ENCODE assay signal across 17 cellular contexts in genomic region chr5:132256086-132256782, GRCh38. TPM values are rescaled to one million over a fixed set of nuclear protein-coding genes. Genes with fewer than 3 reads are reported as not detected.
DNase-seq lines count a peak whose midpoint lies in the region; ATAC-seq and TF ChIP-seq lines count a peak whose summit lies in the region.
"Had no signal": no experiment of that assay in that cellular context is flagged by ENCODE, and none has a peak within 500 bp of the region (broad histone marks: within the 10 kb centered on the region; RNA-seq: fewer than 3 reads in every experiment).

No MANE protein-coding gene starts in this region.

- no peak overlapping the region for H3K27ac Mint-ChIP-seq in activated naive CD4-positive, alpha-beta T cell treated with anti-CD3 and anti-CD28 coated beads, Interleukin-2, amount 50 U/mL, for 24 hours
- H3K27ac Mint-ChIP-seq in activated naive CD4-positive, alpha-beta T cell treated with anti-CD3 and anti-CD28 coated beads, Interleukin-2, amount 10 ng/mL, durations not matched to agents 7 days and 5 days = no peak overlapping the region
- H3K27ac Mint-ChIP-seq in brain (peak overlapping the region in 4 of 5 experiments; percentile 18 to 68 (median 58)), naive B cell (peak overlapping the region in 1 of 6 donors; percentile 70)
- H3K27ac Mint-ChIP-seq: stimulated activated naive CD8-positive, alpha-beta T cell treated with anti-CD3 and anti-CD28 coated beads, Interleukin-15, amount 100 ng/mL, for 72 hours had no signal

- H3K4me1 ChIP-seq in upper lobe of right lung = peaks cover 23% of the 10 kb centered on the region

- ATAC-seq in naive B cell (ENCODE audit: low read depth in 2 of 2) (no peak), upper lobe of right lung (no peak), HG03565 (IDR thresholded peaks at IDR 0.05; ENCODE audit: unreplicated experiment) (no peak)
- ATAC-seq: stimulated activated naive CD8-positive, alpha-beta T cell treated with anti-CD3 and anti-CD28 coated beads, Interleukin-15, amount 100 ng/mL, for 72 hours had no signal

- no peak for DNase-seq in activated naive CD4-positive, alpha-beta T cell treated with anti-CD3 and anti-CD28 coated beads, Interleukin-2, amount 10 ng/mL, durations not matched to agents 7 days and 5 days
- DNase-seq in naive B cell = no peak
- peak; percentile 6 for DNase-seq in upper lobe of right lung
- DNase-seq in GDM1 (lab: John Stamatoyannopoulos, UW) = no peak
- no peak for DNase-seq in NCI-H2029 treated with DMSO at 0.1 percent for 48 hours (lab: John Stamatoyannopoulos, UW)
- DNase-seq: activated CD4-positive, CD25-positive, alpha-beta regulatory T cell; activated T-cell treated with anti-CD3 and anti-CD28 coated beads for 4 hours; foreskin fibroblast; left ventricle myocardium inferior; NCI-H446; Right ventricle myocardium superior; T-helper 2 cell had no signal

- H3K4me3 Mint-ChIP-seq in activated naive CD4-positive, alpha-beta T cell treated with anti-CD3 and anti-CD28 coated beads, Interleukin-2, amount 50 U/mL, for 24 hours = peak overlapping the region; percentile 57
- H3K4me3 Mint-ChIP-seq in activated naive CD4-positive, alpha-beta T cell treated with anti-CD3 and anti-CD28 coated beads, Interleukin-2, amount 10 ng/mL, durations not matched to agents 7 days and 5 days = no peak overlapping the region
- H3K4me3 Mint-ChIP-seq in brain = peak overlapping the region; percentile 46 to 77 (median 68)
- peak overlapping the region in 6 of 8 donors; percentile 30 to 84 (median 68) for H3K4me3 Mint-ChIP-seq in naive B cell
- H3K4me3 Mint-ChIP-seq: central memory CD8-positive, alpha-beta T cell had no signal

- no peaks in the 10 kb centered on the region for H3K9me3 ChIP-seq in upper lobe of right lung
- H3K9me3 ChIP-seq: left ventricle myocardium inferior had no signal

- peaks cover 7% of the 10 kb centered on the region for H3K27me3 ChIP-seq in upper lobe of right lung

- H3K4me3 ChIP-seq in upper lobe of right lung = no peak overlapping the region

- intact Hi-C loops in upper lobe of right lung (cut with DNase I) = no loop called here

- no peak for TF ChIP-seq CTCF in brain (conservative IDR thresholded peaks at IDR 0.05)
- no peak for TF ChIP-seq CTCF in upper lobe of right lung (IDR thresholded peaks at IDR 0.05)

- CTCF ChIA-PET in activated naive CD4-positive, alpha-beta T cell treated with anti-CD3 and anti-CD28 coated beads, Interleukin-2, amount 10 ng/mL, durations not matched to agents 7 days and 5 days (lab: Charles Lee) = interaction anchor here (1.0 to 2.6 kb wide), 3 partner anchors 16 to 111 kb away, joined by 3 to 6 read pairs (median 5); no protein-coding TSS in a partner anchor

- H3K36me3 Mint-ChIP-seq in activated naive CD4-positive, alpha-beta T cell treated with anti-CD3 and anti-CD28 coated beads, Interleukin-2, amount 50 U/mL, for 24 hours = no peaks in the 10 kb centered on the region
- no peaks in the 10 kb centered on the region for H3K36me3 Mint-ChIP-seq in activated naive CD4-positive, alpha-beta T cell treated with anti-CD3 and anti-CD28 coated beads, Interleukin-2, amount 10 ng/mL, durations not matched to agents 7 days and 5 days
- H3K36me3 Mint-ChIP-seq in brain (no peaks in the 10 kb centered on the region), naive B cell (no peaks in the 10 kb centered on the region)

- no peak overlapping the region for H3K27ac ChIP-seq in upper lobe of right lung

- no peaks in the 10 kb centered on the region for H3K36me3 ChIP-seq in upper lobe of right lung
- H3K36me3 ChIP-seq: left ventricle myocardium inferior had no signal

- peaks cover 14% of the 10 kb centered on the region for H3K27me3 Mint-ChIP-seq in activated naive CD4-positive, alpha-beta T cell treated with anti-CD3 and anti-CD28 coated beads, Interleukin-2, amount 50 U/mL, for 24 hours
- peaks cover 66% of the 10 kb centered on the region for H3K27me3 Mint-ChIP-seq in activated naive CD4-positive, alpha-beta T cell treated with anti-CD3 and anti-CD28 coated beads, Interleukin-2, amount 10 ng/mL, durations not matched to agents 7 days and 5 days
- peaks cover 6% of the 10 kb centered on the region for H3K27me3 Mint-ChIP-seq in brain
- H3K27me3 Mint-ChIP-seq in naive B cell = peaks cover 27 to 50% (median 34%) of the 10 kb centered on the region in 3 donors

- H3K4me1 Mint-ChIP-seq in activated naive CD4-positive, alpha-beta T cell treated with anti-CD3 and anti-CD28 coated beads, Interleukin-2, amount 50 U/mL, for 24 hours = peaks cover 10% of the 10 kb centered on the region
- no peaks in the 10 kb centered on the region for H3K4me1 Mint-ChIP-seq in activated naive CD4-positive, alpha-beta T cell treated with anti-CD3 and anti-CD28 coated beads, Interleukin-2, amount 10 ng/mL, durations not matched to agents 7 days and 5 days
- H3K4me1 Mint-ChIP-seq in brain (peaks cover 32% of the 10 kb centered on the region), naive B cell (peaks cover 0 to 6% (median 3%) of the 10 kb centered on the region in 3 donors)
- H3K4me1 Mint-ChIP-seq: central memory CD8-positive, alpha-beta T cell had no signal

- H3K9me3 Mint-ChIP-seq in activated naive CD4-positive, alpha-beta T cell treated with anti-CD3 and anti-CD28 coated beads, Interleukin-2, amount 50 U/mL, for 24 hours = no peaks in the 10 kb centered on the region
- H3K9me3 Mint-ChIP-seq in activated naive CD4-positive, alpha-beta T cell treated with anti-CD3 and anti-CD28 coated beads, Interleukin-2, amount 10 ng/mL, durations not matched to agents 7 days and 5 days = no peaks in the 10 kb centered on the region
- peaks cover 0 to 6% (median 0%) of the 10 kb centered on the region in 5 experiments for H3K9me3 Mint-ChIP-seq in brain
- H3K9me3 Mint-ChIP-seq in naive B cell = peaks cover 0 to 1% (median 0%) of the 10 kb centered on the region in 7 donors
- H3K9me3 Mint-ChIP-seq: central memory CD8-positive, alpha-beta T cell; stimulated activated naive CD8-positive, alpha-beta T cell treated with anti-CD3 and anti-CD28 coated beads, Interleukin-15, amount 100 ng/mL, for 72 hours had no signal

RNA-seq across cellular contexts. Expression of gene PDLIM4, which starts 1.3 kb away (rescaled TPM):
- polyA plus RNA-seq in brain (ENCODE audit: insufficient read depth, low read depth, low replicate concordance) (15.9 TPM), naive B cell (ENCODE audit: low read depth in 6 of 6) (not detected)
- 7.4 TPM for total RNA-seq in upper lobe of right lung

RNA-seq across cellular contexts. Expression of gene P4HA2, which starts 28.6 kb away (rescaled TPM):
- 8.4 TPM for polyA plus RNA-seq in brain (ENCODE audit: insufficient read depth, low read depth, low replicate concordance)
- polyA plus RNA-seq in naive B cell (ENCODE audit: low read depth in 6 of 6) = under 1 TPM in 2 of 6 donors, not detected in 4; 0.45 to 0.73 TPM
- 79.0 TPM for total RNA-seq in upper lobe of right lung

RNA-seq across cellular contexts. Expression of gene SLC22A4, which starts 38.0 kb away (rescaled TPM):
- polyA plus RNA-seq in brain (ENCODE audit: insufficient read depth, low read depth, low replicate concordance) (0.76 TPM), naive B cell (ENCODE audit: low read depth in 6 of 6) (not detected)
- 1.8 TPM for total RNA-seq in upper lobe of right lung

Comparison
In these comparisons a context has a peak if more than half of its experiments do, and no peak if none do; other contexts are left out.
1. H3K27ac Mint-ChIP-seq: peak in brain (4 of 5); none in activated naive CD4-positive, alpha-beta T cell treated with anti-CD3 and anti-CD28 coated beads, Interleukin-2, amount 50 U/mL, for 24 hours (single experiment) and activated naive CD4-positive, alpha-beta T cell treated with anti-CD3 and anti-CD28 coated beads, Interleukin-2, amount 10 ng/mL, durations not matched to agents 7 days and 5 days (single experiment).
2. RNA of gene PDLIM4, which starts 1.3 kb away (polyA plus RNA-seq): 15.9 TPM in brain (single experiment); not detected in naive B cell; every median in the first group is over 10 times any median in the second.